ENCODE assay signal across 8 cellular contexts in the genomic region with DNA sequence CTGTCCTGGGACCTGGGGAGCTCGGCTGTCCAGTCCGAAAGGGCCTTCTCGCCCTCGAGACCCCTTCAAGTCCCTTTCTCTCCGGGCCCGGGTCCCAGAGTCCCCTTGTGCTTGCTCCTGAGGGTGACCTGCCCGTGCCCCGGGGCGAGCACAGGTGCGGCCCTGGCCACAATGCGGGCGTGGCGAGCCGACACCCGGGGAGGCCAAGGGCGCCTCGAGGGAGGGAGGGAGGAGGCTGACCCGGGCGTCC. TPM values are rescaled to one million over a fixed set of nuclear protein-coding genes. Genes with fewer than 3 reads are reported as not detected.
DNase-seq lines count a peak whose midpoint lies in the region; ATAC-seq and TF ChIP-seq lines count a peak whose summit lies in the region.

No MANE protein-coding gene starts in this region.

- H3K27me3 ChIP-seq in SJSA1 (replicated peaks), result peaks cover 8% of the 10 kb centered on the region
- no peaks in the 10 kb centered on the region for H3K27me3 ChIP-seq in skeletal muscle tissue (ENCODE audit: control insufficient read depth in 3 of 3, insufficient read depth in 3 of 3, low read length in 3 of 3)

- DNase-seq in SJSA1 (ENCODE audit: low read depth in 1 of 2, low spot score in 2 of 2) (peak in 1 of 2 experiments; percentile 49), foreskin fibroblast (no peak), NCI-H128 (lab: John Stamatoyannopoulos, UW; ENCODE audit: unreplicated experiment) (no peak)

- ATAC-seq in GM19043 (IDR thresholded peaks at IDR 0.05; ENCODE audit: low read depth, unreplicated experiment) (peak; percentile 41), GM21786 (IDR thresholded peaks at IDR 0.05; ENCODE audit: unreplicated experiment) (no peak), GM21576 (IDR thresholded peaks at IDR 0.05; ENCODE audit: unreplicated experiment) (no peak), HG02885 (IDR thresholded peaks at IDR 0.05; ENCODE audit: poor library complexity, unreplicated experiment) (no peak)

- H3K27ac ChIP-seq in SJSA1 (no peak overlapping the region; the same call in 1 of the 2 replicates), skeletal muscle tissue (ENCODE audit: low read depth, low read length) (peak overlapping the region; percentile 100)

- H3K4me3 ChIP-seq in SJSA1, result peak overlapping the region; percentile 73
- H3K4me3 ChIP-seq in foreskin fibroblast (ENCODE audit: low read depth in 1 of 2, low read length in 2 of 2), result peak overlapping the region; percentile 26 to 37
- peak overlapping the region; percentile 47 to 70 (median 65) for H3K4me3 ChIP-seq in skeletal muscle tissue (ENCODE audit: low read length in 3 of 3)

- H3K9ac ChIP-seq in skeletal muscle tissue (ENCODE audit: low read depth in 1 of 3, low read length in 3 of 3), result peak overlapping the region; percentile 63 to 98 (median 69)

- H3K9me3 ChIP-seq in SJSA1 (replicated peaks) (no peaks in the 10 kb centered on the region), skeletal muscle tissue (ENCODE audit: control insufficient read depth in 3 of 3, low read length in 3 of 3) (no peaks in the 10 kb centered on the region)

- no peak for TF ChIP-seq CTCF in foreskin fibroblast (IDR thresholded peaks at IDR 0.05; ENCODE audit: low read depth, low read length)

- H3K36me3 ChIP-seq in SJSA1 (peaks cover 3% of the 10 kb centered on the region), skeletal muscle tissue (ENCODE audit: control insufficient read depth in 3 of 3, insufficient read depth in 3 of 3, low read length in 3 of 3) (peaks cover 0 to 2% (median 0%) of the 10 kb centered on the region in 3 donors)

- peaks cover 13% of the 10 kb centered on the region for H3K4me1 ChIP-seq in SJSA1 (replicated peaks)
- H3K4me1 ChIP-seq in skeletal muscle tissue (ENCODE audit: control insufficient read depth in 3 of 3, insufficient read depth in 3 of 3, low read length in 3 of 3), result peaks cover 17 to 21% (median 19%) of the 10 kb centered on the region in 3 donors

RNA-seq across cellular contexts. Expression of gene MEF2A, which starts 0.8 kb away (rescaled TPM):
- 39.7 and 50.0 TPM in 2 replicates for total RNA-seq in SJSA1 (2014; rRNA removed; shearing (Covaris generic))
- 29.7 TPM for total RNA-seq in skeletal muscle tissue
